ENCODE assay signal across 8 cellular contexts in genomic region chr19:35745328-35746086, GRCh38. TPM values are rescaled to one million over a fixed set of nuclear protein-coding genes. Genes with fewer than 3 reads are reported as not detected.
A peak's percentile ranks its signal among the peaks of the same experiment; 100 is the strongest.
DNase-seq lines count a peak whose midpoint lies in the region; ATAC-seq and TF ChIP-seq lines count a peak whose summit lies in the region.

Gene PSENEN, plus strand, starts transcription at chr19:35745651. Its CDS starts 280 bp downstream, at chr19:35745931.
Gene U2AF1L4, minus strand, starts transcription at chr19:35745418. Its CDS starts 27 bp downstream, at chr19:35745391.

- CTCF ChIA-PET in activated CD4-positive, alpha-beta T cell treated with anti-CD3 and anti-CD28 coated beads, Interleukin-2, amount 10 ng/mL, durations not matched to agents 7 days and 5 days (lab: Charles Lee), result interaction anchor here (0.9 to 1.7 kb wide), 4 partner anchors 8 to 32 kb away, joined by 3 to 6 read pairs (median 4); no protein-coding TSS in a partner anchor

- TF ChIP-seq CTCF in BE2C (IDR thresholded peaks at IDR 0.05; ENCODE audit: low read depth, low read length) (no peak), colonic mucosa (IDR thresholded peaks at IDR 0.05) (no peak)

- peaks cover 66% of the 10 kb centered on the region for H3K4me1 Mint-ChIP-seq in activated CD4-positive, alpha-beta T cell treated with anti-CD3 and anti-CD28 coated beads, Interleukin-2, amount 10 ng/mL, durations not matched to agents 7 days and 5 days

- no peaks in the 10 kb centered on the region for H3K9me3 ChIP-seq in BE2C
- no peaks in the 10 kb centered on the region for H3K9me3 ChIP-seq in colonic mucosa

- ATAC-seq in GM19351 (IDR thresholded peaks at IDR 0.05; ENCODE audit: unreplicated experiment), result peak; percentile 36
- ATAC-seq in HG03520 (IDR thresholded peaks at IDR 0.05; ENCODE audit: unreplicated experiment), result peak; percentile 32

- peak within 1 kb of the TSS; percentile 95 for H3K4me3 Mint-ChIP-seq in activated CD4-positive, alpha-beta T cell treated with anti-CD3 and anti-CD28 coated beads, Interleukin-2, amount 10 ng/mL, durations not matched to agents 7 days and 5 days

- H3K9me3 Mint-ChIP-seq in activated CD4-positive, alpha-beta T cell treated with anti-CD3 and anti-CD28 coated beads, Interleukin-2, amount 10 ng/mL, durations not matched to agents 7 days and 5 days, result no peaks in the 10 kb centered on the region

- H3K27ac ChIP-seq in colonic mucosa (peak within 1 kb of the TSS; percentile 100), layer of hippocampus (ENCODE audit: low read depth, low read length) (peak within 1 kb of the TSS; percentile 99)

- H3K9ac ChIP-seq in colonic mucosa (ENCODE audit: low read depth in 2 of 2, low read length in 2 of 2), result peak within 1 kb of the TSS; percentile 72 to 79

- POLR2A ChIA-PET in activated CD4-positive, alpha-beta T cell treated with anti-CD3 and anti-CD28 coated beads, Interleukin-2, amount 10 ng/mL, durations not matched to agents 7 days and 5 days (lab: Charles Lee), result interaction anchor here (0.6 kb wide), 1 partner anchor 192 kb away, joined by 5 read pairs; no protein-coding TSS in a partner anchor

- H3K27me3 Mint-ChIP-seq in activated CD4-positive, alpha-beta T cell treated with anti-CD3 and anti-CD28 coated beads, Interleukin-2, amount 10 ng/mL, durations not matched to agents 7 days and 5 days, result no peaks in the 10 kb centered on the region

- H3K27ac Mint-ChIP-seq in activated CD4-positive, alpha-beta T cell treated with anti-CD3 and anti-CD28 coated beads, Interleukin-2, amount 10 ng/mL, durations not matched to agents 7 days and 5 days, result peak within 1 kb of the TSS; percentile 99

- H3K36me3 Mint-ChIP-seq in activated CD4-positive, alpha-beta T cell treated with anti-CD3 and anti-CD28 coated beads, Interleukin-2, amount 10 ng/mL, durations not matched to agents 7 days and 5 days (ENCODE audit: low read depth), result peaks cover 21% of the 10 kb centered on the region

- peak within 1 kb of the TSS; percentile 75 for H3K4me3 ChIP-seq in BE2C (ENCODE audit: low read depth, low read length)
- H3K4me3 ChIP-seq in colonic mucosa, result peak within 1 kb of the TSS; percentile 89

- no peaks in the 10 kb centered on the region for H3K27me3 ChIP-seq in BE2C
- no peaks in the 10 kb centered on the region for H3K27me3 ChIP-seq in colonic mucosa
- no peaks in the 10 kb centered on the region for H3K27me3 ChIP-seq in layer of hippocampus (ENCODE audit: control insufficient read depth, insufficient read depth, low read length)

- H3K36me3 ChIP-seq in BE2C (no peaks in the 10 kb centered on the region), colonic mucosa (no peaks in the 10 kb centered on the region)

- peak; percentile 97 for DNase-seq in BE2C
- DNase-seq in NCI-H748 (lab: John Stamatoyannopoulos, UW; ENCODE audit: unreplicated experiment), result peak; percentile 100
- peak; percentile 98 for DNase-seq in activated CD4-positive, alpha-beta T cell treated with anti-CD3 and anti-CD28 coated beads, Interleukin-2, amount 10 ng/mL, durations not matched to agents 7 days and 5 days
- peak; percentile 97 for DNase-seq in colonic mucosa
- peak; percentile 75 to 91 (median 89) for DNase-seq in stimulated activated CD4-positive, alpha-beta T cell treated with anti-CD3 and anti-CD28 coated beads, Interleukin-1b, Interleukin-23, amount 100 ng/mL, for 24 hours (ENCODE audit: low read depth in 4 of 4, low spot score in 1 of 4)

- intact Hi-C loops in colonic mucosa (cut with DNase I), result loop anchor here (10.0 kb wide), 1 partner anchor 189 kb away; the partner anchor contains the start of gene LRFN3

- H3K4me1 ChIP-seq in BE2C (peaks cover 6% of the 10 kb centered on the region; the same call in 1 of the 2 replicates), colonic mucosa (no peaks in the 10 kb centered on the region)

RNA-seq across cellular contexts. Expression of gene PSENEN, which starts in this region (rescaled TPM):
- polyA plus RNA-seq in BE2C (2012; ENCODE audit: insufficient read depth, insufficient read length, low read depth), result 58.3 TPM
- 10 to 100 TPM; 41.7 to 46.3 TPM for total RNA-seq in activated CD4-positive, alpha-beta T cell treated with anti-CD3 and anti-CD28 coated beads, Interleukin-2, amount 10 ng/mL, durations not matched to agents 7 days and 5 days
- total RNA-seq in colonic mucosa, result 10 to 100 TPM; 73.8 to 87.4 TPM

RNA-seq across cellular contexts. Expression of gene U2AF1L4, which starts in this region (rescaled TPM):
- 72.6 TPM for polyA plus RNA-seq in BE2C (2012; ENCODE audit: insufficient read depth, insufficient read length, low read depth)
- 10 to 100 TPM; 35.0 to 38.1 TPM for total RNA-seq in activated CD4-positive, alpha-beta T cell treated with anti-CD3 and anti-CD28 coated beads, Interleukin-2, amount 10 ng/mL, durations not matched to agents 7 days and 5 days
- total RNA-seq in colonic mucosa, result 10 to 100 TPM; 14.9 to 18.7 TPM

Comparison
In these comparisons a context has a peak if more than half of its experiments do, and no peak if none do; other contexts are left out.
1. Peak in every context shown above with its lines: DNase-seq, ATAC-seq, H3K4me3 ChIP-seq and H3K27ac ChIP-seq.